ENCODE assay signal across 26 cellular contexts in genomic region chr6:45685076-45685475, GRCh38.
"Had no signal": no experiment of that assay in that cellular context is flagged by ENCODE, and none has a peak within 500 bp of the region (broad histone marks: within the 10 kb centered on the region; RNA-seq: fewer than 3 reads in every experiment).

No MANE protein-coding gene starts in this region.

- H3K4me3 ChIP-seq: coronary artery, gastrocnemius medialis, heart left ventricle, hepatocyte, lower lobe of right lung, prostate gland, right atrium auricular region, smooth muscle cell, stomach, thyroid gland had no signal

- H3K27me3 ChIP-seq: gastrocnemius medialis, heart left ventricle, hepatocyte, right atrium auricular region, stomach, thyroid gland had no signal

- H3K36me3 ChIP-seq: gastrocnemius medialis, heart left ventricle, lower lobe of right lung, prostate gland, right atrium auricular region, stomach, thyroid gland had no signal

- H3K4me1 ChIP-seq: gastrocnemius medialis, heart left ventricle, lower lobe of right lung, prostate gland, right atrium auricular region, stomach, thyroid gland had no signal

- H3K9me3 ChIP-seq: prostate gland, thyroid gland had no signal

- DNase-seq: dermis blood vessel endothelial cell; effector memory CD8-positive, alpha-beta T cell; erythroblast; gastrocnemius medialis; heart left ventricle; kidney; left colon; left ventricle myocardium superior; lower lobe of right lung; naive thymus-derived CD8-positive, alpha-beta T cell; nephron progenitor cell; nucleus accumbens; stimulated activated CD4-positive, alpha-beta T cell treated with anti-CD3 and anti-CD28 coated beads, Interleukin-12 subunit alpha, Interleukin-12 subunit beta, amount 100 ng/mL, for 4 hours; stimulated activated CD4-positive, alpha-beta T cell treated with anti-CD3 and anti-CD28 coated beads, Interleukin-1b, Interleukin-23, amount 100 ng/mL, for 48 hours; stimulated activated CD4-positive, alpha-beta T cell treated with anti-CD3 and anti-CD28 coated beads, Interleukin-4, amount 100 ng/mL, for 1 hour; stimulated activated CD8-positive, alpha-beta memory T cell treated with anti-CD3 and anti-CD28 coated beads, Interleukin-4, amount 100 ng/mL, for 48 hours; stimulated activated naive CD4-positive, alpha-beta T cell; stomach; thyroid gland; trophoblast cell had no signal

- H3K27ac ChIP-seq: coronary artery, gastrocnemius medialis, heart left ventricle, hepatocyte, lower lobe of right lung, prostate gland, right atrium auricular region, stomach, thyroid gland had no signal

- ATAC-seq: effector memory CD8-positive, alpha-beta T cell; gastrocnemius medialis; heart left ventricle; left colon; left ventricle myocardium superior; lower lobe of right lung; naive thymus-derived CD8-positive, alpha-beta T cell; sciatic nerve had no signal
